In genomic region chr15:89195836-89196235, GRCh38 we compare ENCODE assay signal across 16 cellular contexts. TPM values are rescaled to one million over a fixed set of nuclear protein-coding genes. Genes with fewer than 3 reads are reported as not detected.
DNase-seq lines count a peak whose midpoint lies in the region; ATAC-seq and TF ChIP-seq lines count a peak whose summit lies in the region.
"Had no signal": no experiment of that assay in that cellular context is flagged by ENCODE, and none has a peak within 500 bp of the region (broad histone marks: within the 10 kb centered on the region; RNA-seq: fewer than 3 reads in every experiment).

No MANE protein-coding gene starts in this region.

- intact Hi-C loops in aorta (cut with DNase I), result loop anchor here in 1 of 2 donors (10.0 kb wide), 1 partner anchor 571 kb away; the partner anchor contains the start of gene AEN
- intact Hi-C loops in lower leg skin (cut with DNase I; ENCODE audit: low total_unique reads), result no loop called here

- H3K4me1 ChIP-seq in aorta (ENCODE audit: control insufficient read depth in 1 of 2, insufficient read depth in 2 of 2, low read length in 2 of 2), result no peaks in the 10 kb centered on the region

- peaks cover 10% of the 10 kb centered on the region for H3K36me3 Mint-ChIP-seq in neural crest cell (ENCODE audit: low read depth)

- no peaks in the 10 kb centered on the region for H3K9me3 Mint-ChIP-seq in neural crest cell
- H3K9me3 Mint-ChIP-seq: activated CD4-positive, alpha-beta T cell treated with anti-CD3 and anti-CD28 coated beads, Interleukin-2, amount 10 ng/mL, durations not matched to agents 7 days and 5 days; CD8-positive, alpha-beta T cell; stimulated activated naive CD8-positive, alpha-beta T cell treated with anti-CD3 and anti-CD28 coated beads, Interleukin-15, amount 100 ng/mL, for 72 hours had no signal

- DNase-seq in SK-N-MC (ENCODE audit: low read depth, low spot score), result no peak
- peak; percentile 81 for DNase-seq in coronary artery (ENCODE audit: low spot score)
- DNase-seq in neural crest cell (ENCODE audit: low read depth, low spot score), result no peak
- peak in 1 of 2 donors; percentile 55 for DNase-seq in aorta
- no peak for DNase-seq in lower leg skin (ENCODE audit: low spot score in 2 of 2)
- DNase-seq: activated CD4-positive, alpha-beta T cell treated with anti-CD3 and anti-CD28 coated beads, Interleukin-2, amount 10 ng/mL, durations not matched to agents 7 days and 5 days; CD8-positive, alpha-beta T cell; NCI-H187 treated with DMSO at 0.1 percent for 48 hours; NCI-H526; stimulated activated naive CD8-positive, alpha-beta T cell treated with anti-CD3 and anti-CD28 coated beads, Interleukin-15, amount 100 ng/mL, for 72 hours had no signal

- H3K4me3 Mint-ChIP-seq in neural crest cell, result no peak overlapping the region
- H3K4me3 Mint-ChIP-seq: activated CD4-positive, alpha-beta T cell treated with anti-CD3 and anti-CD28 coated beads, Interleukin-2, amount 10 ng/mL, durations not matched to agents 7 days and 5 days; CD8-positive, alpha-beta T cell; stimulated activated naive CD8-positive, alpha-beta T cell treated with anti-CD3 and anti-CD28 coated beads, Interleukin-15, amount 100 ng/mL, for 72 hours had no signal

- H3K9me3 ChIP-seq in SK-N-MC (ENCODE audit: low read depth, low read length) (no peaks in the 10 kb centered on the region), aorta (ENCODE audit: control insufficient read depth, low read length) (no peaks in the 10 kb centered on the region)
- H3K9me3 ChIP-seq: HAP-1 had no signal

- no peaks in the 10 kb centered on the region for H3K27me3 ChIP-seq in aorta (ENCODE audit: control insufficient read depth in 1 of 2, insufficient read depth in 2 of 2, low read length in 1 of 2)

- peak overlapping the region; percentile 25 for H3K9ac ChIP-seq in SK-N-MC (ENCODE audit: insufficient read length)

- 30 to 71% methylated on average over 8 of the region's 8 CpGs for WGBS in aorta, 2 donors
- WGBS in lower leg skin, 2 donors, result 59 to 65% methylated on average over 8 of the region's 8 CpGs

- H3K4me3 ChIP-seq in SK-N-MC (peak overlapping the region; percentile 21; the same call in 1 of the 2 replicates), coronary artery (no peak overlapping the region), aorta (ENCODE audit: low read length in 2 of 2) (no peak overlapping the region), lower leg skin (ENCODE audit: low read depth, poor library complexity, severe bottlenecking) (no peak overlapping the region)
- H3K4me3 ChIP-seq: HAP-1 had no signal

- no peak for TF ChIP-seq POLR2A in lower leg skin (IDR thresholded peaks at IDR 0.05)

- H3K27ac ChIP-seq in SK-N-MC, result peak overlapping the region; percentile 68
- H3K27ac ChIP-seq in coronary artery, result peak overlapping the region; percentile 30 to 90
- peak overlapping the region in 1 of 2 donors; percentile 31 for H3K27ac ChIP-seq in aorta (ENCODE audit: low read depth in 1 of 2, low read length in 2 of 2)

- H3K27ac Mint-ChIP-seq in neural crest cell (ENCODE audit: unreplicated experiment), result peak overlapping the region; percentile 70
- H3K27ac Mint-ChIP-seq: activated CD4-positive, alpha-beta T cell treated with anti-CD3 and anti-CD28 coated beads, Interleukin-2, amount 10 ng/mL, durations not matched to agents 7 days and 5 days; CD8-positive, alpha-beta T cell; stimulated activated naive CD8-positive, alpha-beta T cell treated with anti-CD3 and anti-CD28 coated beads, Interleukin-15, amount 100 ng/mL, for 72 hours had no signal

- peak; percentile 52 for ATAC-seq in aorta (ENCODE audit: low FRiP score)
- no peak for ATAC-seq in GM18511 (IDR thresholded peaks at IDR 0.05; ENCODE audit: unreplicated experiment)
- no peak for ATAC-seq in HG03469 (IDR thresholded peaks at IDR 0.05; ENCODE audit: unreplicated experiment)
- ATAC-seq: CD8-positive, alpha-beta T cell; stimulated activated naive CD8-positive, alpha-beta T cell treated with anti-CD3 and anti-CD28 coated beads, Interleukin-15, amount 100 ng/mL, for 72 hours had no signal

- TF ChIP-seq CTCF in coronary artery (IDR thresholded peaks at IDR 0.05), result no peak
- no peak for TF ChIP-seq CTCF in neural crest cell (conservative IDR thresholded peaks at IDR 0.05)
- no peak for TF ChIP-seq CTCF in lower leg skin (IDR thresholded peaks at IDR 0.05)

- peaks cover 56% of the 10 kb centered on the region for H3K4me1 Mint-ChIP-seq in neural crest cell

- H3K36me3 ChIP-seq in SK-N-MC (ENCODE audit: insufficient read depth, low read length) (peaks cover 8% of the 10 kb centered on the region; the same call in 1 of the 2 replicates), aorta (ENCODE audit: control insufficient read depth in 1 of 2, insufficient read depth in 2 of 2, low read length in 1 of 2) (peaks cover 9 to 14% of the 10 kb centered on the region in 2 donors)

- H3K27me3 Mint-ChIP-seq in neural crest cell (ENCODE audit: low read depth), result no peaks in the 10 kb centered on the region
- H3K27me3 Mint-ChIP-seq: activated CD4-positive, alpha-beta T cell treated with anti-CD3 and anti-CD28 coated beads, Interleukin-2, amount 10 ng/mL, durations not matched to agents 7 days and 5 days; stimulated activated naive CD8-positive, alpha-beta T cell treated with anti-CD3 and anti-CD28 coated beads, Interleukin-15, amount 100 ng/mL, for 72 hours had no signal

RNA-seq across cellular contexts. Expression of gene RLBP1, which starts 25.5 kb away (rescaled TPM):
- total RNA-seq in neural crest cell, result 5.7 and 6.3 TPM in 2 replicates
- not detected for total RNA-seq in aorta
- not detected for polyA plus RNA-seq in aorta
- not detected for total RNA-seq in lower leg skin
- total RNA-seq: activated CD4-positive, alpha-beta T cell treated with anti-CD3 and anti-CD28 coated beads, Interleukin-2, amount 10 ng/mL, durations not matched to agents 7 days and 5 days; CD8-positive, alpha-beta T cell; left lobe of liver; MCF 10A had no signal
- polyA plus RNA-seq: esophagus had no signal

RNA-seq across cellular contexts. Expression of gene FANCI, which starts 47.9 kb away (rescaled TPM):
- total RNA-seq in neural crest cell (164 and 172 TPM in 2 replicates), aorta (1 to 10 TPM; 6.2 to 9.1 TPM), lower leg skin (10 to 100 TPM in 2 of 4 donors, 1 to 10 TPM in 2; 4.5 to 22.0 (median 8.5) TPM)
- 1 to 10 TPM; 1.3 to 3.8 TPM for polyA plus RNA-seq in aorta
